In genomic region chr6:28742668-28743270, GRCh38 we compare ENCODE assay signal across 8 cellular contexts.
DNase-seq lines count a peak whose midpoint lies in the region; ATAC-seq, FAIRE-seq and TF ChIP-seq lines count a peak whose summit lies in the region.

No MANE protein-coding gene starts in this region.

- H3K27me3 ChIP-seq in ACC112 (ENCODE audit: insufficient read depth, low read length) = peaks cover 45% of the 10 kb centered on the region

- BruUV-seq in OCI-LY7 (replicated peaks; lab: Mats Ljungman, UMichigan) = no TSS peak

- H3K4me2 ChIP-seq in OCI-LY7 (ENCODE audit: low read length) = no peak overlapping the region

- no peak overlapping the region for H3K27ac ChIP-seq in ACC112 (ENCODE audit: low read depth, low read length)
- no peak overlapping the region for H3K27ac ChIP-seq in RWPE1
- no peak overlapping the region for H3K27ac ChIP-seq in OCI-LY7 (ENCODE audit: low read depth, low read length, poor library complexity, severe bottlenecking)

- ATAC-seq in HG03469 (IDR thresholded peaks at IDR 0.05; ENCODE audit: unreplicated experiment) (no peak), HG02623 (IDR thresholded peaks at IDR 0.05; ENCODE audit: unreplicated experiment) (no peak), HG02938 (IDR thresholded peaks at IDR 0.05; ENCODE audit: unreplicated experiment) (no peak)

- no peak for TF ChIP-seq POLR2A in H54 (IDR thresholded peaks at IDR 0.05; ENCODE audit: low read depth, low read length)

- CTCF ChIA-PET in RWPE1 (lab: Yijun Ruan, JAX) (interaction anchor here (0.7 kb wide), 1 partner anchor 23 kb away, joined by 3 read pairs; no protein-coding TSS in a partner anchor), OCI-LY7 (lab: Charles Lee; ENCODE audit: unreplicated experiment) (no interaction called here)

- H3K36me3 ChIP-seq in ACC112 (ENCODE audit: insufficient read depth, low read length) (no peaks in the 10 kb centered on the region), OCI-LY7 (ENCODE audit: insufficient read depth, low read length) (no peaks in the 10 kb centered on the region)

- DNase-seq in H54 (ENCODE audit: insufficient read length, low spot score) = no peak
- peak; percentile 38 for DNase-seq in RWPE1 (ENCODE audit: low spot score)
- peak; percentile 51 for DNase-seq in fibroblast of the conjunctiva (ENCODE audit: low read depth)
- no peak for DNase-seq in OCI-LY7 (ENCODE audit: low spot score)

- H2AFZ ChIP-seq in ACC112 (ENCODE audit: low read length, unreplicated experiment) (no peak overlapping the region), OCI-LY7 (ENCODE audit: low read length) (no peak overlapping the region)

- no peaks in the 10 kb centered on the region for H3K9me3 ChIP-seq in OCI-LY7 (ENCODE audit: low read length)

- intact Hi-C loops in OCI-LY7 (cut with micrococcal nuclease; ENCODE audit: unreplicated experiment) = no loop called here

- H3K79me2 ChIP-seq in ACC112 (ENCODE audit: control insufficient read depth, insufficient read depth, low read length, unreplicated experiment) (no peaks in the 10 kb centered on the region), OCI-LY7 (ENCODE audit: insufficient read depth, low read depth, low read length) (no peaks in the 10 kb centered on the region)

- POLR2A ChIA-PET in RWPE1 (lab: Yijun Ruan, JAX; ENCODE audit: low non-redundant PET) = interaction anchor here (0.7 kb wide), 1 partner anchor 180 kb away, joined by 4 read pairs; no protein-coding TSS in a partner anchor
- POLR2A ChIA-PET in OCI-LY7 (lab: Charles Lee) = interaction anchor here (0.7 kb wide), 1 partner anchor 28 kb away, joined by 3 read pairs; no protein-coding TSS in a partner anchor

- H4K20me1 ChIP-seq in OCI-LY7 (ENCODE audit: insufficient read depth, low read length) = no peaks in the 10 kb centered on the region

- H3K4me3 ChIP-seq in ACC112 (ENCODE audit: low read depth, low read length) (peak overlapping the region; percentile 67), OCI-LY7 (ENCODE audit: low read depth, low read length, poor library complexity, severe bottlenecking) (no peak overlapping the region)

- H3K4me1 ChIP-seq in ACC112 (ENCODE audit: control insufficient read depth, insufficient read depth, low read length, unreplicated experiment) (no peaks in the 10 kb centered on the region), OCI-LY7 (ENCODE audit: insufficient read depth, low read length, poor library complexity, severe bottlenecking) (no peaks in the 10 kb centered on the region)

- no peaks in the 10 kb centered on the region for H3K9me2 ChIP-seq in OCI-LY7 (ENCODE audit: insufficient read depth, low read length)

- TF ChIP-seq CTCF in RWPE1 (conservative IDR thresholded peaks at IDR 0.05; ENCODE audit: low read depth) = no peak
- no peak for TF ChIP-seq CTCF in OCI-LY7 (conservative IDR thresholded peaks at IDR 0.05; ENCODE audit: low read length)

- peak; percentile 75 for FAIRE-seq in H54 (lab: Jason Lieb, UNC)

Comparison
In these comparisons a context has a peak if more than half of its experiments do, and no peak if none do; other contexts are left out.
1. DNase-seq: peak in RWPE1 (single experiment) and fibroblast of the conjunctiva (single experiment); none in H54 (single experiment) and OCI-LY7 (single experiment).